ENCODE assay signal across 8 cellular contexts in the genomic region with DNA sequence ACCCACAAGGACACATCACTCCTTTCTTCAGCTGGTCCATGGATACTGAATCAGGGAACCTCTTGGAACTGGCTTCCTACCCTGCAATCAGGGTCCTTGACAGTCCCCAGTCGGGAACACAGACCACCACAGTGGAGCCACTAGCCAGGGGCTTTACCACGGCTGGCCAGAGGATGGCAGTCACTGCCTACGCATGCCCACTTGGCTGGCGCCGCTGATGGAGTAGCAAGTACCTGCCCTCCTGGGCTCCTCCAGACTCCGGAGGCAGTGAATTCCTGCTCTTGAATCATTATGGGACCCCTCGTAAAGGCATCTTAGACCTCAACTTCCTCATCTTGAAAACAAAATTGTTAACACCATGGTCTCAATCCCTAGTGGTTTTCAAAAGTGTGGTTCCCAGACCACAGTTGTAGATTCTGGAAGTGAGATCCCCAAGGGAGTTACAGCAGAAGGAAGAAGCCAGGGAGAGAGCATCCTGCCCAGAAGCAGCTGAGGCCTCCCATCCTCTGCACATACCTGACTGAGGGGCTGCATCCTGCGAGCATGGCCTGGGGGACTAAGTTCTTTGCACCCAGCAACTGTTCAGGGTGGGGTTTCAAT. TPM values are rescaled to one million over a fixed set of nuclear protein-coding genes. Genes with fewer than 3 reads are reported as not detected.
DNase-seq lines count a peak whose midpoint lies in the region; ATAC-seq and TF ChIP-seq lines count a peak whose summit lies in the region.

No MANE protein-coding gene starts in this region.

- TF ChIP-seq CTCF in body of pancreas (IDR thresholded peaks at IDR 0.05) = peak; percentile 29 to 69 (median 45)

- no peaks in the 10 kb centered on the region for H3K4me1 ChIP-seq in body of pancreas
- peaks cover 5% of the 10 kb centered on the region for H3K4me1 ChIP-seq in iPS DF 6.9 (ENCODE audit: control insufficient read depth, insufficient read depth, low read length)

- H3K27ac ChIP-seq in body of pancreas = no peak overlapping the region
- no peak overlapping the region for H3K27ac ChIP-seq in iPS DF 6.9 (ENCODE audit: low read length)

- ATAC-seq in body of pancreas = peak; percentile 54
- ATAC-seq in GM21390 (IDR thresholded peaks at IDR 0.05; ENCODE audit: unreplicated experiment) = no peak

- H3K4me3 ChIP-seq in body of pancreas (no peak overlapping the region), iPS DF 6.9 (ENCODE audit: low read length) (no peak overlapping the region)

- peaks cover 0 to 7% of the 10 kb centered on the region in 2 donors for H3K27me3 ChIP-seq in body of pancreas
- no peaks in the 10 kb centered on the region for H3K27me3 ChIP-seq in iPS DF 6.9 (ENCODE audit: control insufficient read depth, insufficient read depth, low read length)

- H3K36me3 ChIP-seq in body of pancreas (replicated peaks in 1 of 2; ENCODE audit: insufficient read depth in 1 of 2, low read depth in 2 of 2) (no peaks in the 10 kb centered on the region), iPS DF 6.9 (ENCODE audit: control insufficient read depth, insufficient read depth, low read length) (no peaks in the 10 kb centered on the region)

- intact Hi-C loops in body of pancreas (cut with DNase I) = loop anchor here (10.0 kb wide), 1 partner anchor 116 kb away; no protein-coding TSS in a partner anchor

- 10 to 13% methylated on average over 7 to 8 of the region's 8 CpGs for WGBS in body of pancreas, 2 donors
- WGBS in iPS DF 6.9 (ENCODE audit: insufficient coverage, insufficient read length) = no CpG with 5 or more reads among the region's 8 CpGs

- TF ChIP-seq POLR2A in body of pancreas (IDR thresholded peaks at IDR 0.05) = no peak

- H3K9me3 ChIP-seq in body of pancreas (no peaks in the 10 kb centered on the region), iPS DF 6.9 (ENCODE audit: control insufficient read depth, insufficient read depth, low read length) (no peaks in the 10 kb centered on the region)

- peak; percentile 53 for DNase-seq in SIG-M5 treated with dmso at 0.1 percent for 504 hours (lab: John Stamatoyannopoulos, UW; ENCODE audit: unreplicated experiment)
- DNase-seq in SIG-M5 (lab: John Stamatoyannopoulos, UW) = no peak
- DNase-seq in NCI-H1417 (lab: John Stamatoyannopoulos, UW) = peak; percentile 63 to 89 (median 80)
- DNase-seq in T follicular helper cell (ENCODE audit: low read depth) = peak; percentile 8
- DNase-seq in body of pancreas = peak; percentile 46 to 69 (median 58)
- DNase-seq in iPS DF 6.9 (ENCODE audit: low read depth, low spot score) = peak; percentile 67
- DNase-seq in stimulated activated CD4-positive, alpha-beta T cell treated with anti-CD3 and anti-CD28 coated beads, Interleukin-12 subunit alpha, Interleukin-12 subunit beta, amount 100 ng/mL, for 4 hours = peak; percentile 40

RNA-seq across cellular contexts. Expression of a gene that starts 9.1 kb away (rescaled TPM):
- 10 to 100 TPM; 30.3 to 31.4 TPM for total RNA-seq in body of pancreas

RNA-seq across cellular contexts. Expression of a gene that starts 31.6 kb away (rescaled TPM):
- total RNA-seq in body of pancreas = 1 to 10 TPM in 1 of 2 donors, not detected in 1; 1.6 TPM

RNA-seq across cellular contexts. Expression of a gene that starts 44.2 kb away (rescaled TPM):
- 1 to 10 TPM; 5.9 to 8.0 TPM for total RNA-seq in body of pancreas
